Comparison of ENCODE assay signal across 8 cellular contexts in genomic region chr2:170816499-170817246, GRCh38. TPM values are rescaled to one million over a fixed set of nuclear protein-coding genes. Genes with fewer than 3 reads are reported as not detected.
A peak's percentile ranks its signal among the peaks of the same experiment; 100 is the strongest.
DNase-seq lines count a peak whose midpoint lies in the region; FAIRE-seq and TF ChIP-seq lines count a peak whose summit lies in the region.

Gene GAD1, plus strand, starts transcription at chr2:170816887. Its CDS starts 1,705 bp downstream, at chr2:170818592.

- no peaks in the 10 kb centered on the region for H3K36me3 Mint-ChIP-seq in CD8-positive, alpha-beta memory T cell
- no peaks in the 10 kb centered on the region for H3K36me3 Mint-ChIP-seq in MCF 10A (ENCODE audit: insufficient read depth, unreplicated experiment)

- TF ChIP-seq CTCF in MCF 10A (IDR thresholded peaks at IDR 0.05; ENCODE audit: unreplicated experiment) (no peak), spleen (IDR thresholded peaks at IDR 0.05 in 8 of 11, conservative IDR thresholded peaks at IDR 0.05 in 3 of 11) (no peak)

- FAIRE-seq in H54 (lab: Jason Lieb, UNC): no peak

- H3K4me3 Mint-ChIP-seq in CD8-positive, alpha-beta memory T cell: peak within 1 kb of the TSS; percentile 66 to 88 (median 76)
- peak within 1 kb of the TSS; percentile 81 for H3K4me3 Mint-ChIP-seq in MCF 10A (ENCODE audit: unreplicated experiment)

- H3K4me1 ChIP-seq in CD8-positive, alpha-beta memory T cell (ENCODE audit: insufficient read depth, low read length): peaks cover 60% of the 10 kb centered on the region
- H3K4me1 ChIP-seq in spleen: peaks cover 52 to 86% (median 70%) of the 10 kb centered on the region in 6 donors

- H3K4me1 Mint-ChIP-seq in CD8-positive, alpha-beta memory T cell: peaks cover 48 to 78% (median 62%) of the 10 kb centered on the region in 3 donors
- H3K4me1 Mint-ChIP-seq in MCF 10A (ENCODE audit: insufficient read depth, unreplicated experiment): peaks cover 6% of the 10 kb centered on the region

- CTCF ChIA-PET in CD8-positive, alpha-beta memory T cell (lab: Charles Lee): interaction anchor here (1.1 to 5.8 kb wide), 8 partner anchors 8 to 454 kb away, joined by 3 to 61 read pairs (median 4); no protein-coding TSS in a partner anchor
- CTCF ChIA-PET in MCF 10A (lab: Yijun Ruan, JAX): interaction anchor here (0.6 to 11.5 kb wide), 52 partner anchors 8 to 1820 kb away, joined by 3 to 125 read pairs (median 4); partner anchors contain the start of gene GORASP2

- no peak within 1 kb of the TSS for H3K27ac ChIP-seq in CD8-positive, alpha-beta memory T cell (ENCODE audit: low read depth, low read length)
- no peak within 1 kb of the TSS for H3K27ac ChIP-seq in spleen

- H3K36me3 ChIP-seq in CD8-positive, alpha-beta memory T cell (ENCODE audit: insufficient read depth, low read length): no peaks in the 10 kb centered on the region
- H3K36me3 ChIP-seq in spleen: no peaks in the 10 kb centered on the region

- no peak for TF ChIP-seq POLR2A in H54 (IDR thresholded peaks at IDR 0.05; ENCODE audit: low read depth, low read length)
- TF ChIP-seq POLR2A in spleen (IDR thresholded peaks at IDR 0.05): no peak

- 1 to 2% (median 1%) methylated on average over 45 to 58 of the region's 59 CpGs for WGBS in spleen, 5 donors

- no TSS peak for BruUV-seq in MCF 10A (replicated peaks; lab: Mats Ljungman, UMichigan)

- no peaks in the 10 kb centered on the region for H3K9me3 ChIP-seq in CD8-positive, alpha-beta memory T cell (ENCODE audit: low read length)
- H3K9me3 ChIP-seq in spleen: no peaks in the 10 kb centered on the region

- peaks cover 77% of the 10 kb centered on the region for H3K27me3 ChIP-seq in CD8-positive, alpha-beta memory T cell (ENCODE audit: insufficient read depth, low read length, poor library complexity, severe bottlenecking)
- peaks cover 32 to 99% (median 89%) of the 10 kb centered on the region in 7 donors for H3K27me3 ChIP-seq in spleen (replicated peaks in 1 of 7)

- POLR2A ChIA-PET in CD8-positive, alpha-beta memory T cell (lab: Charles Lee): interaction anchor here (0.6 to 0.7 kb wide), 2 partner anchors 39 to 302 kb away, joined by 3 to 4 read pairs; no protein-coding TSS in a partner anchor
- POLR2A ChIA-PET in MCF 10A (lab: Yijun Ruan, JAX): interaction anchor here (0.6 to 2.0 kb wide), 14 partner anchors 34 to 804 kb away, joined by 3 to 9 read pairs (median 3); partner anchors contain the start of genes ERICH2 and GORASP2

- intact Hi-C loops in MCF 10A (cut with micrococcal nuclease) (loop anchor here (1.0 to 10.0 kb wide), 4 partner anchors 57 to 882 kb away; partner anchors contain the start of gene GORASP2), spleen (cut with DNase I; ENCODE audit: low total_unique reads) (loop anchor here (10.0 kb wide), 3 partner anchors 412 to 582 kb away; no protein-coding TSS in a partner anchor)

- H3K27me3 Mint-ChIP-seq in CD8-positive, alpha-beta memory T cell: peaks cover 83 to 90% of the 10 kb centered on the region in 2 donors
- H3K27me3 Mint-ChIP-seq in MCF 10A (ENCODE audit: insufficient read depth, unreplicated experiment): peaks cover 54% of the 10 kb centered on the region

- peaks cover 0 to 6% (median 0%) of the 10 kb centered on the region in 5 donors for H3K9me3 Mint-ChIP-seq in CD8-positive, alpha-beta memory T cell
- no peaks in the 10 kb centered on the region for H3K9me3 Mint-ChIP-seq in MCF 10A (ENCODE audit: unreplicated experiment)

- H3K27ac Mint-ChIP-seq in CD8-positive, alpha-beta memory T cell: peak within 1 kb of the TSS in 4 of 8 donors; percentile 27 to 91 (median 70)
- H3K27ac Mint-ChIP-seq in MCF 10A (ENCODE audit: low read depth, unreplicated experiment): no peak within 1 kb of the TSS

- DNase-seq in CD8-positive, alpha-beta memory T cell: peak in 3 of 5 donors; percentile 26 to 61 (median 27)
- DNase-seq in H54 (ENCODE audit: insufficient read length, low spot score): peak; percentile 91
- DNase-seq in NCI-H1694 treated with DMSO at 0.1 percent for 48 hours (lab: John Stamatoyannopoulos, UW): peak; percentile 64
- peak in 3 of 5 donors; percentile 27 to 81 (median 35) for DNase-seq in T-helper 1 cell
- DNase-seq in MCF 10A (ENCODE audit: unreplicated experiment): peak; percentile 86
- peak; percentile 42 for DNase-seq in inferior parietal cortex (ENCODE audit: extremely low spot score)
- DNase-seq in spleen: peak; percentile 89
- no peak for DNase-seq in OCI-M2 (lab: John Stamatoyannopoulos, UW; ENCODE audit: unreplicated experiment)

- peak within 1 kb of the TSS; percentile 58 for H3K4me3 ChIP-seq in CD8-positive, alpha-beta memory T cell (ENCODE audit: low read length)
- H3K4me3 ChIP-seq in spleen: peak within 1 kb of the TSS; percentile 16 to 72 (median 44)

RNA-seq across cellular contexts. Expression of gene GAD1, which starts in this region (rescaled TPM):
- 1 to 10 TPM in 1 of 2 experiments, under 1 TPM in 1; 0.55 to 1.0 TPM for total RNA-seq in CD8-positive, alpha-beta memory T cell
- not detected for polyA plus RNA-seq in CD8-positive, alpha-beta memory T cell
- total RNA-seq in MCF 10A (2022) (1.6 and 2.5 TPM in 2 replicates), spleen (1 to 10 TPM in 1 of 7 donors, under 1 TPM in 3, not detected in 3; 0.11 to 1.4 (median 0.45) TPM)
- under 1 TPM; 0.08 to 0.16 (median 0.13) TPM for polyA plus RNA-seq in spleen
